Comparison of ENCODE assay signal across 8 cellular contexts in the genomic region with DNA sequence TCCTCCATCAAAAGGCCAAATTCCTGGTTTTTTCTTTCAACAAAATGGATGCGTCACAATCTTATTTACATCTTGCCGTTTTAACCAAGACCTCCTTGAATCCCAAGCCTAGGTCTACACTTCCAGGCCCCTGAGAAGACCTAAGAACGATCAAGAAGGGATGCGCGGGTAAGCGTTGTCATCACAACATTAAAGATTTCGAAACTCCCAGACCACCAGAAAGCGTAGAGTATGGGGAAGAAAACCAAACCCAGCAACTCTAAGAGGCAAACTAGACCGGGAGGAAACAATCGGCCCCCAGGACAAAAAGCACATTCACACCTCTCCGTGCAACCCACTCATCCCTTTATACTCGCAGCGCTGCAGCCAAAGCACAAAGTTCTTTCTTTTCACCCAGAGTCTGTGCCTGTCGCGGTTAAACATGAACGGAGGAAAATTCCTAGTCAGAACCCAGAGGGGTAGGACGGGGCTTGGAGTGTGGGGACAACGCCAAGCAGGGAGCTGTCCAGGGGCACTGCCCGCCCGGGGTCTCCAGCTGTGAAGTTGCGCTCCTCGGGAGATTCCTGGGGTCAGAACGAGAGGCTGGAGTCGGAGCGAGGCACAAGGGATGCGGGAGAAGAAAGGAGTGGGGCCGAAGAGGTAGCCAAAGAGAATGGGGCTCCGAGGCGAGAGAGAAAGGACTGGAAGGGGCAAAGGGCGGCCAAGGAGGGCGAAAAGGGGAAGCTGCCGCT. TPM values are rescaled to one million over a fixed set of nuclear protein-coding genes. Genes with fewer than 3 reads are reported as not detected.
DNase-seq lines count a peak whose midpoint lies in the region; ATAC-seq and TF ChIP-seq lines count a peak whose summit lies in the region.

No MANE protein-coding gene starts in this region.

- WGBS in stomach, 5 donors = 0 to 1% (median 1%) methylated on average over 32 of the region's 32 CpGs

- H3K36me3 Mint-ChIP-seq in brain = peaks cover 13% of the 10 kb centered on the region

- DNase-seq in activated naive CD4-positive, alpha-beta T cell treated with Interleukin-2 at 50 U/mL for 16 hours = peak; percentile 18
- DNase-seq in activated naive CD4-positive, alpha-beta T cell (lab: John Stamatoyannopoulos, UW) = no peak
- peak; percentile 55 for DNase-seq in NAMALWA (ENCODE audit: low spot score)
- peak; percentile 30 for DNase-seq in kidney tubule cell (ENCODE audit: low spot score)
- DNase-seq in stomach = peak; percentile 46

- H3K4me3 Mint-ChIP-seq in brain = peak overlapping the region; percentile 86 to 100 (median 97)

- intact Hi-C loops in stomach (cut with DNase I; ENCODE audit: low total_unique reads) = loop anchor here (10.0 kb wide), 1 partner anchor 405 kb away; no protein-coding TSS in a partner anchor

- no peak for TF ChIP-seq CTCF in brain (conservative IDR thresholded peaks at IDR 0.05)
- no peak for TF ChIP-seq CTCF in stomach (IDR thresholded peaks at IDR 0.05)

- H3K4me1 Mint-ChIP-seq in brain = peaks cover 67% of the 10 kb centered on the region

- H3K27ac Mint-ChIP-seq in brain = peak overlapping the region; percentile 90 to 98 (median 97)

- peak overlapping the region; percentile 85 to 99 (median 92) for H3K4me3 ChIP-seq in stomach

- no peak for TF ChIP-seq EP300 in stomach (IDR thresholded peaks at IDR 0.05)

- no peaks in the 10 kb centered on the region for H3K9me3 ChIP-seq in stomach

- peaks cover 0 to 20% (median 17%) of the 10 kb centered on the region in 4 donors for H3K36me3 ChIP-seq in stomach

- H3K9me3 Mint-ChIP-seq in brain = no peaks in the 10 kb centered on the region

- H3K27ac ChIP-seq in stomach = peak overlapping the region; percentile 96 to 99 (median 97)

- no peak for TF ChIP-seq POLR2A in stomach (IDR thresholded peaks at IDR 0.05)

- H3K27me3 ChIP-seq in stomach = no peaks in the 10 kb centered on the region

- H3K4me1 ChIP-seq in stomach = peaks cover 30 to 67% (median 57%) of the 10 kb centered on the region in 4 donors

- peaks cover 15% of the 10 kb centered on the region for H3K27me3 Mint-ChIP-seq in brain

- no peak for ATAC-seq in HG03139 (IDR thresholded peaks at IDR 0.05; ENCODE audit: unreplicated experiment)
- ATAC-seq in GM21786 (IDR thresholded peaks at IDR 0.05; ENCODE audit: unreplicated experiment) = no peak

RNA-seq across cellular contexts. Expression of a gene that starts 0.7 kb away (rescaled TPM):
- polyA plus RNA-seq in brain (ENCODE audit: insufficient read depth, low read depth, low replicate concordance) (59.6 TPM), stomach (10 to 100 TPM; 22.9 to 33.5 (median 30.9) TPM)
- total RNA-seq in stomach = 10 to 100 TPM in 4 of 5 donors, 1 to 10 TPM in 1; 7.8 to 87.5 (median 31.9) TPM

RNA-seq across cellular contexts. Expression of a gene that starts 22.9 kb away (rescaled TPM):
- polyA plus RNA-seq in brain (ENCODE audit: insufficient read depth, low read depth, low replicate concordance) = 0.58 TPM
- 10 to 100 TPM in 4 of 5 donors, 1 to 10 TPM in 1; 7.6 to 51.9 (median 38.9) TPM for total RNA-seq in stomach
- 1 to 10 TPM in 2 of 3 donors, under 1 TPM in 1; 0.15 to 9.1 (median 1.1) TPM for polyA plus RNA-seq in stomach

RNA-seq across cellular contexts. Expression of a gene that starts 37.3 kb away (rescaled TPM):
- polyA plus RNA-seq in brain (ENCODE audit: insufficient read depth, low read depth, low replicate concordance) = 137 TPM
- 1 to 10 TPM in 1 of 5 donors, under 1 TPM in 1, not detected in 3; 0.29 to 1.5 TPM for total RNA-seq in stomach
- 1 to 10 TPM in 1 of 3 donors, under 1 TPM in 2; 0.25 to 1.1 (median 0.61) TPM for polyA plus RNA-seq in stomach

Comparison
In these comparisons a context has a peak if more than half of its experiments do, and no peak if none do; other contexts are left out.
1. DNase-seq: peak in activated naive CD4-positive, alpha-beta T cell treated with Interleukin-2 at 50 U/mL for 16 hours (single experiment), NAMALWA (single experiment), kidney tubule cell (single experiment) and stomach (single experiment); none in activated naive CD4-positive, alpha-beta T cell (0 of 4).
2. RNA of a gene that starts 37.3 kb away (polyA plus RNA-seq): 137 TPM in brain (single experiment); 0.25 to 1.1 TPM in stomach; every median in the first group is over 10 times any median in the second.